Comparison of ENCODE assay signal across 24 cellular contexts in the genomic region with DNA sequence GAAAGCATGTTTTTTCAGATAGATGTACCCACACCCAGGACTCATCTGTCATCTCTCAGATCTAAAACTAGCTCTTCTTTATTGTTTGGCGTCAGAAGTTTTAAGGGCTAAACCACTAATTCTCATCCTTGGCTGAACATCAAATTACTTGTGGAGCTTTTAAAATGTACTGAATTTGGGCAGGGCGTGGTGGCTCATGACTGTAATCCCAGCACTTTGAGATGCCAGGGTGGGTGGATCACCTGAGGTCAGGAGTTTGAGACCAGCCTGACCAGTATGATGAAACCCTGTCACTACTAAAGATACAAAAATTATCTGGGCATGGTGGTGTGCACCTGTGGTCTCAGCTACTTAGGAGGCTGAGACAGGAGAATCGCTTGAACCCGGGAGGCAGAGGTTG.
"Had no signal": no experiment of that assay in that cellular context is flagged by ENCODE, and none has a peak within 500 bp of the region (broad histone marks: within the 10 kb centered on the region; RNA-seq: fewer than 3 reads in every experiment).

No MANE protein-coding gene starts in this region.

- H3K9ac ChIP-seq: neural progenitor cell had no signal

- H3K4me1 ChIP-seq: colonic mucosa, neural progenitor cell, sigmoid colon, tibial nerve had no signal

- H3K4me2 ChIP-seq: neural progenitor cell had no signal

- H3K9me3 Mint-ChIP-seq: activated naive CD8-positive, alpha-beta T cell treated with anti-CD3 and anti-CD28 coated beads for 36 hours; activated T-helper 17 cell treated with anti-CD3 and anti-CD28 coated beads, Interleukin-2, amount 50 U/mL, for 72 hours; neural progenitor cell had no signal

- H3K27ac ChIP-seq: colonic mucosa, epithelial cell of prostate, neural progenitor cell, sigmoid colon, tibial nerve, vagina had no signal

- H3K4me1 Mint-ChIP-seq: neural progenitor cell had no signal

- H3K4me3 ChIP-seq: colonic mucosa, heart right ventricle, mucosa of descending colon, neural progenitor cell, sigmoid colon, tibial nerve, vagina had no signal

- DNase-seq: activated CD4-positive, alpha-beta T cell treated with anti-CD3 and anti-CD28 coated beads, Interleukin-2, amount 10 ng/mL, durations not matched to agents 24 days and 14 days; activated CD8-positive, alpha-beta memory T cell treated with anti-CD3 and anti-CD28 coated beads, Interleukin-2, amount 10 ng/mL, durations not matched to agents 7 days and 5 days; activated CD8-positive, alpha-beta T cell treated with anti-CD3 and anti-CD28 coated beads for 36 hours; activated naive CD8-positive, alpha-beta T cell treated with anti-CD3 and anti-CD28 coated beads for 36 hours; activated T-cell treated with anti-CD3 and anti-CD28 coated beads for 4 hours; colonic mucosa; foreskin fibroblast; heart right ventricle; left colon; mesenchymal stem cell; mucosa of descending colon; naive B cell; retina; sigmoid colon; stimulated activated CD4-positive, alpha-beta T cell treated with anti-CD3 and anti-CD28 coated beads, Interleukin-4, amount 100 ng/mL, for 24 hours; stimulated activated naive CD8-positive, alpha-beta T cell treated with anti-CD3 and anti-CD28 coated beads, Interleukin-15, Interleukin-2, amounts not matched to agents 100 U/mL and 50 U/mL, for 24 hours; substantia nigra had no signal

- H3K27ac Mint-ChIP-seq: activated CD4-positive, alpha-beta T cell treated with anti-CD3 and anti-CD28 coated beads, Interleukin-2, amount 10 ng/mL, durations not matched to agents 24 days and 14 days; activated CD8-positive, alpha-beta memory T cell treated with anti-CD3 and anti-CD28 coated beads, Interleukin-2, amount 10 ng/mL, durations not matched to agents 7 days and 5 days; activated CD8-positive, alpha-beta T cell treated with anti-CD3 and anti-CD28 coated beads for 36 hours; activated naive CD8-positive, alpha-beta T cell treated with anti-CD3 and anti-CD28 coated beads for 36 hours; neural progenitor cell; progenitor cell of endocrine pancreas had no signal

- H2AFZ ChIP-seq: neural progenitor cell had no signal

- H3K27me3 Mint-ChIP-seq: activated CD4-positive, alpha-beta T cell treated with anti-CD3 and anti-CD28 coated beads, Interleukin-2, amount 10 ng/mL, durations not matched to agents 24 days and 14 days; activated CD8-positive, alpha-beta memory T cell treated with anti-CD3 and anti-CD28 coated beads, Interleukin-2, amount 10 ng/mL, durations not matched to agents 7 days and 5 days; activated CD8-positive, alpha-beta T cell treated with anti-CD3 and anti-CD28 coated beads for 36 hours; activated naive CD8-positive, alpha-beta T cell treated with anti-CD3 and anti-CD28 coated beads for 36 hours; activated T-helper 17 cell treated with anti-CD3 and anti-CD28 coated beads, Interleukin-2, amount 50 U/mL, for 72 hours; naive B cell; progenitor cell of endocrine pancreas had no signal

- H3K27me3 ChIP-seq: colonic mucosa, heart right ventricle, neural progenitor cell, sigmoid colon, tibial nerve, vagina had no signal

- FAIRE-seq: keratinocyte had no signal

- H3K36me3 ChIP-seq: colonic mucosa, vagina had no signal

- H3K9me3 ChIP-seq: colonic mucosa, mucosa of descending colon, sigmoid colon, vagina had no signal

- H3K4me3 Mint-ChIP-seq: activated CD4-positive, alpha-beta T cell treated with anti-CD3 and anti-CD28 coated beads, Interleukin-2, amount 10 ng/mL, durations not matched to agents 24 days and 14 days; activated CD8-positive, alpha-beta memory T cell treated with anti-CD3 and anti-CD28 coated beads, Interleukin-2, amount 10 ng/mL, durations not matched to agents 7 days and 5 days; activated CD8-positive, alpha-beta T cell treated with anti-CD3 and anti-CD28 coated beads for 36 hours; activated naive CD8-positive, alpha-beta T cell treated with anti-CD3 and anti-CD28 coated beads for 36 hours; activated T-helper 17 cell treated with anti-CD3 and anti-CD28 coated beads, Interleukin-2, amount 50 U/mL, for 72 hours; naive B cell; neural progenitor cell had no signal

- ATAC-seq: activated CD8-positive, alpha-beta memory T cell treated with anti-CD3 and anti-CD28 coated beads, Interleukin-2, amount 10 ng/mL, durations not matched to agents 7 days and 5 days; activated CD8-positive, alpha-beta T cell treated with anti-CD3 and anti-CD28 coated beads for 36 hours; activated T-helper 17 cell treated with anti-CD3 and anti-CD28 coated beads, Interleukin-2, amount 50 U/mL, for 72 hours; heart right ventricle; left colon; mucosa of descending colon; stimulated activated naive CD8-positive, alpha-beta T cell treated with anti-CD3 and anti-CD28 coated beads, Interleukin-15, Interleukin-2, amounts not matched to agents 100 U/mL and 50 U/mL, for 24 hours had no signal
